ENCODE assay signal across 8 cellular contexts in genomic region chr16:66483689-66484452, GRCh38. TPM values are rescaled to one million over a fixed set of nuclear protein-coding genes. Genes with fewer than 3 reads are reported as not detected.
DNase-seq lines count a peak whose midpoint lies in the region; ATAC-seq, FAIRE-seq and TF ChIP-seq lines count a peak whose summit lies in the region.

No MANE protein-coding gene starts in this region.

- H3K27me3 ChIP-seq in K562 (ENCODE audit: control insufficient read depth in 2 of 2, insufficient read depth in 2 of 2, low read length in 2 of 2) = peaks cover 0 to 11% of the 10 kb centered on the region in 2 experiments; a peak in 2 of 5 replicates

- peak; percentile 90 for FAIRE-seq in K562 (lab: Jason Lieb, UNC)

- H3K27ac ChIP-seq in K562 (ENCODE audit: extremely low read depth, low read depth, low read length) = no peak overlapping the region

- H3K79me2 ChIP-seq in K562 (ENCODE audit: control insufficient read depth, insufficient read depth, low read length) = no peaks in the 10 kb centered on the region

- intact Hi-C loops in K562 (cut with micrococcal nuclease) = loop anchor here (1.0 kb wide), 3 partner anchors 78 to 127 kb away; no protein-coding TSS in a partner anchor

- peaks cover 2 to 5% of the 10 kb centered on the region in 2 experiments; a peak in 3 of 5 replicates for H3K4me1 ChIP-seq in K562 (replicated peaks in 1 of 2; ENCODE audit: control insufficient read depth in 2 of 2, insufficient read depth in 2 of 2, low read length in 2 of 2)

- no peak overlapping the region for H3K9ac ChIP-seq in K562 (ENCODE audit: insufficient read depth in 1 of 2, low read depth in 2 of 2, low read length in 2 of 2)

- no peak for TF ChIP-seq EP300 in K562 (IDR thresholded peaks at IDR 0.05; ENCODE audit: low read length)

- H3K36me3 ChIP-seq in K562 (ENCODE audit: control insufficient read depth, insufficient read depth, low read length) = no peaks in the 10 kb centered on the region

- TF ChIP-seq CTCF in K562 (IDR thresholded peaks at IDR 0.05 in 2 of 3, conservative IDR thresholded peaks at IDR 0.05 in 1 of 3; ENCODE audit: insufficient read depth in 2 of 3, low read depth in 1 of 3, low read length in 3 of 3) = peak; percentile 96 to 98 (median 96)

- POLR2A ChIA-PET in HEK293T (lab: Yijun Ruan, JAX) (no interaction called here), K562 (lab: Yijun Ruan, JAX) (interaction anchor here (1.2 kb wide), 1 partner anchor 124 kb away, joined by 4 read pairs; no protein-coding TSS in a partner anchor)

- TF ChIP-seq POLR2A in K562 (conservative IDR thresholded peaks at IDR 0.05) = no peak

- ATAC-seq in K562 = peak; percentile 94
- no peak for ATAC-seq in HG03139 (IDR thresholded peaks at IDR 0.05; ENCODE audit: unreplicated experiment)

- H4K20me1 ChIP-seq in K562 (replicated peaks; ENCODE audit: control insufficient read depth, insufficient read depth, low read length) = no peaks in the 10 kb centered on the region

- no peak overlapping the region for H3K4me3 ChIP-seq in K562

- in situ Hi-C loops in G401 (cut with HindIII; ENCODE audit: low sequenced_read_pairs) = no loop called here
- in situ Hi-C loops in K562 (cut with MboI) = no loop called here

- H3K9me3 ChIP-seq in K562 (replicated peaks; ENCODE audit: control insufficient read depth, insufficient read depth, low read depth, low read length) = no peaks in the 10 kb centered on the region

- no TSS peak for BruUV-seq in K562 (replicated peaks; lab: Mats Ljungman, UMichigan)

- DNase-seq in G401 (ENCODE audit: low spot score) (peak; percentile 73), HEK293T (ENCODE audit: extremely low spot score) (peak; percentile 89), NCI-H2029 treated with DMSO at 0.1 percent for 48 hours (lab: John Stamatoyannopoulos, UW) (peak; percentile 19), UCSD-AML1 (lab: John Stamatoyannopoulos, UW; ENCODE audit: unreplicated experiment) (peak; percentile 80), K562 (ENCODE audit: extremely low read depth in 1 of 4, low spot score in 3 of 4) (peak; percentile 81 to 90 (median 88)), iPS-NIHi7 (ENCODE audit: extremely low spot score) (peak; percentile 93)
- DNase-seq in stimulated activated CD4-positive, alpha-beta T cell treated with anti-CD3 and anti-CD28 coated beads, Interleukin-15, amount 100 ng/mL, for 1 hour (ENCODE audit: low read depth in 1 of 2, low spot score in 1 of 2) = peak; percentile 50 to 64

- peak; percentile 81 to 91 for TF ChIP-seq RAD21 in K562 (CRISPR knock-in tag; conservative IDR thresholded peaks at IDR 0.05 in 1 of 2, IDR thresholded peaks at IDR 0.05 in 1 of 2)

- H3K4me2 ChIP-seq in K562 (ENCODE audit: insufficient read depth, low read length) = no peak overlapping the region

- WGBS in K562 (ENCODE audit: insufficient coverage, low coverage, missing lambda C conversion rate) = 23% methylated on average over 14 of the region's 14 CpGs

- H3K9me1 ChIP-seq in K562 (ENCODE audit: control insufficient read depth, insufficient read depth, low read length) = peaks cover 2% of the 10 kb centered on the region

- CTCF ChIA-PET in HEK293T (lab: Yijun Ruan, JAX) (interaction anchor here (0.6 to 1.1 kb wide), 4 partner anchors 9 to 142 kb away, joined by 3 read pairs; no protein-coding TSS in a partner anchor), K562 (lab: Yijun Ruan, JAX; ENCODE audit: low intra/inter-chr PET ratio) (interaction anchor here (0.6 to 2.1 kb wide), 5 partner anchors 74 to 125 kb away, joined by 3 to 13 read pairs (median 4); no protein-coding TSS in a partner anchor)

- no peak overlapping the region for H2AFZ ChIP-seq in K562 (ENCODE audit: low read depth, low read length)

TF ChIP-seq in HEK293T, 16 proteins besides CTCF, POLR2A, EP300 and RAD21:
- TF ChIP-seq SP1 (IDR thresholded peaks at IDR 0.05) (no peak), FOXA1 (IDR thresholded peaks at IDR 0.05) (no peak), FOXK2 (IDR thresholded peaks at IDR 0.05) (no peak), ARNT (IDR thresholded peaks at IDR 0.05) (no peak), SUZ12 (IDR thresholded peaks at IDR 0.05) (no peak), ZNF384 (IDR thresholded peaks at IDR 0.05) (no peak), FOXM1 (IDR thresholded peaks at IDR 0.05; ENCODE audit: borderline replicate concordance) (no peak), TARDBP (IDR thresholded peaks at IDR 0.05) (no peak), BHLHE40 (IDR thresholded peaks at IDR 0.05; ENCODE audit: borderline replicate concordance) (no peak), HDGF (IDR thresholded peaks at IDR 0.05; ENCODE audit: borderline replicate concordance) (no peak), L3MBTL2 (conservative IDR thresholded peaks at IDR 0.05) (no peak), ELF4 (IDR thresholded peaks at IDR 0.05) (no peak), CTBP1 (IDR thresholded peaks at IDR 0.05; ENCODE audit: borderline replicate concordance) (no peak), LEF1 (IDR thresholded peaks at IDR 0.05; ENCODE audit: borderline replicate concordance) (no peak), NFRKB (IDR thresholded peaks at IDR 0.05) (no peak)
- TF ChIP-seq, protein P1, sequence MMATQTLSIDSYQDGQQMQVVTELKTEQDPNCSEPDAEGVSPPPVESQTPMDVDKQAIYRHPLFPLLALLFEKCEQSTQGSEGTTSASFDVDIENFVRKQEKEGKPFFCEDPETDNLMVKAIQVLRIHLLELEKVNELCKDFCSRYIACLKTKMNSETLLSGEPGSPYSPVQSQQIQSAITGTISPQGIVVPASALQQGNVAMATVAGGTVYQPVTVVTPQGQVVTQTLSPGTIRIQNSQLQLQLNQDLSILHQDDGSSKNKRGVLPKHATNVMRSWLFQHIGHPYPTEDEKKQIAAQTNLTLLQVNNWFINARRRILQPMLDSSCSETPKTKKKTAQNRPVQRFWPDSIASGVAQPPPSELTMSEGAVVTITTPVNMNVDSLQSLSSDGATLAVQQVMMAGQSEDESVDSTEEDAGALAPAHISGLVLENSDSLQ (IDR thresholded peaks at IDR 0.05) = no peak
TF ChIP-seq in HEK293T: peak in this region for 0.

TF ChIP-seq in K562, 482 proteins besides CTCF, POLR2A, EP300 and RAD21 (continues in another document):
- TF ChIP-seq ZNF830 (CRISPR knock-in tag; IDR thresholded peaks at IDR 0.05) = no peak
- TF ChIP-seq, protein P2, sequence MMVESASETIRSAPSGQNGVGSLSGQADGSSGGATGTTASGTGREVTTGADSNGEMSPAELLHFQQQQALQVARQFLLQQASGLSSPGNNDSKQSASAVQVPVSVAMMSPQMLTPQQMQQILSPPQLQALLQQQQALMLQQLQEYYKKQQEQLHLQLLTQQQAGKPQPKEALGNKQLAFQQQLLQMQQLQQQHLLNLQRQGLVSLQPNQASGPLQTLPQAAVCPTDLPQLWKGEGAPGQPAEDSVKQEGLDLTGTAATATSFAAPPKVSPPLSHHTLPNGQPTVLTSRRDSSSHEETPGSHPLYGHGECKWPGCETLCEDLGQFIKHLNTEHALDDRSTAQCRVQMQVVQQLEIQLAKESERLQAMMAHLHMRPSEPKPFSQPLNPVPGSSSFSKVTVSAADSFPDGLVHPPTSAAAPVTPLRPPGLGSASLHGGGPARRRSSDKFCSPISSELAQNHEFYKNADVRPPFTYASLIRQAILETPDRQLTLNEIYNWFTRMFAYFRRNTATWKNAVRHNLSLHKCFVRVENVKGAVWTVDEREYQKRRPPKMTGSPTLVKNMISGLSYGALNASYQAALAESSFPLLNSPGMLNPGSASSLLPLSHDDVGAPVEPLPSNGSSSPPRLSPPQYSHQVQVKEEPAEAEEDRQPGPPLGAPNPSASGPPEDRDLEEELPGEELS (CRISPR knock-in tag; IDR thresholded peaks at IDR 0.05; ENCODE audit: borderline replicate concordance) = no peak
- no peak for TF ChIP-seq SNAPC5 (CRISPR knock-in tag; IDR thresholded peaks at IDR 0.05)
- peak; percentile 78 for TF ChIP-seq DEAF1 (CRISPR knock-in tag; IDR thresholded peaks at IDR 0.05)
- TF ChIP-seq ZNF507 (tag; conservative IDR thresholded peaks at IDR 0.05) = no peak
- TF ChIP-seq RCOR1 (IDR thresholded peaks at IDR 0.05; ENCODE audit: borderline replicate concordance in 1 of 2, low read depth in 2 of 2, low read length in 2 of 2) = peak in 1 of 2 experiments; percentile 56; a peak in 1 of 4 replicates
- TF ChIP-seq RHOXF2B (CRISPR knock-in tag; conservative IDR thresholded peaks at IDR 0.05) = no peak
- no peak for TF ChIP-seq SIN3B (IDR thresholded peaks at IDR 0.05; ENCODE audit: low read depth)
- TF ChIP-seq BRD4 (IDR thresholded peaks at IDR 0.05) = no peak
- no peak for TF ChIP-seq ZNF354B (CRISPR knock-in tag; IDR thresholded peaks at IDR 0.05)

RNA-seq across cellular contexts. Expression of gene BEAN1, which starts 56.8 kb away (rescaled TPM):
- not detected in 2 replicates for total RNA-seq in G401 (2014; rRNA removed; shearing (Covaris generic))
- total RNA-seq in K562 (2011; cell fraction: chromatin; rRNA removed; ENCODE audit: low replicate concordance) = not detected in 2 replicates
- not detected in 2 replicates for total RNA-seq in K562 (2011; cell fraction: nucleolus; rRNA removed)
- not detected in 2 replicates for total RNA-seq in K562 (2011; cell fraction: nucleoplasm; rRNA removed)
- total RNA-seq in K562 (2014; rRNA removed) (not detected in 2 replicates), K562 (2014; rRNA removed; fragmentation: Illumina TruSeq; extraction: Trizol) (not detected in 2 replicates), K562 (2015; rRNA removed; fragmentation: Illumina TruSeq; extraction: Trizol) (not detected in 2 replicates), K562 (2021) (not detected in 2 replicates)
- polyA plus RNA-seq in K562 (2011; rRNA removed) (not detected in 2 replicates), K562 (2014; fragmentation: Illumina TruSeq; extraction: Trizol) (not detected in 2 replicates), K562 (2014; fragmentation: Nextera tagmentation; extraction: Ambion mirVana) (not detected), K562 (2014; rRNA removed) (not detected in 2 replicates)
- not detected in 2 replicates for polyA plus RNA-seq in K562 (2011; cell fraction: cytosol; rRNA removed)
- polyA plus RNA-seq in K562 (2011; cell fraction: nucleus; rRNA removed) = not detected in 2 replicates
- 0.11 TPM in 1 of 2 replicates, not detected in the other for polyA plus RNA-seq in K562 (2012)
- polyA minus RNA-seq in K562 (2011; rRNA and poly(A)+ RNA removed) = not detected in 2 replicates
- polyA minus RNA-seq in K562 (2011; cell fraction: cytosol; rRNA and poly(A)+ RNA removed) = not detected in 2 replicates
- not detected in 2 replicates for polyA minus RNA-seq in K562 (2011; cell fraction: nucleus; rRNA and poly(A)+ RNA removed)

Comparison
In these comparisons a context has a peak if more than half of its experiments do, and no peak if none do; other contexts are left out.
1. DNase-seq: peak in every context shown above with its lines; median percentile 93 in iPS-NIHi7; 89 in HEK293T; 88 in K562; 80 in UCSD-AML1; 73 in G401; 57 in stimulated activated CD4-positive, alpha-beta T cell treated with anti-CD3 and anti-CD28 coated beads, Interleukin-15, amount 100 ng/mL, for 1 hour; 19 in NCI-H2029 treated with DMSO at 0.1 percent for 48 hours.